Comparison of ENCODE assay signal across 8 cellular contexts in the genomic region with DNA sequence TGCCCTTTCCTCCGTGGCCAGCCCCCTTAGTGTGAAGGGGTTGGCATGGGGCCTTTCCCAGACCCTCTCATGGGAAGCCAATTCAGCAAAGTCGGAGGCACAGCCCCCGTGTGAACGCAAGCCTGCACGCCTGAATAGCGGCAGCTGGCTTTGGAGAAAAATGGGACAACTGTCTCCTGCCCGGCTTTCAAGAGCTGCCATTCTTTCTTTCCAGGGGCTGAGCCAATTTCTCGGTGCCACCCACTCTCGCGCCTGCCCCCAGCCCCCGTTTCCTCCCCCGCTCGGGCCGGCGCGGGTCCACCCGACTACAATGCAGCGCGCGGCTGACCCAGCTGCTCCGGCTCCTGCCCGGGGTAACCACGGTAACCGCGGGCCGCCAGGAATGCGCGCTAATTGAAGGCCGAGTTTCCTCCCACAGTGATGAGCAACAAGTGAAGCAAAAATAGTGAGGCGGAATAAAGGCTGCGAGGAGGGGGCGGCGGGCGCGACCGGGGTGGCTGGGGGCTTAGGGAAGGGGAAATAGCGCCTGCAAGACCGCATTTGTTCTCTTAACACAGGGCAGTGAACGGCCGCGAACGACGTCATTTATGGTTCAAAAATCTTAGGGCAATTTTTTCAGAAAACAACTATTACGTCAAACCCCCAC. TPM values are rescaled to one million over a fixed set of nuclear protein-coding genes. Genes with fewer than 3 reads are reported as not detected.
A peak's percentile ranks its signal among the peaks of the same experiment; 100 is the strongest.
DNase-seq lines count a peak whose midpoint lies in the region; ATAC-seq, FAIRE-seq and TF ChIP-seq lines count a peak whose summit lies in the region.

No MANE protein-coding gene starts in this region.

- TF ChIP-seq CTCF in neural cell (IDR thresholded peaks at IDR 0.05; ENCODE audit: poor library complexity, severe bottlenecking): no peak

- no peaks in the 10 kb centered on the region for H3K9me2 ChIP-seq in neural cell (ENCODE audit: insufficient read depth, low read length)

- peak; percentile 5 for FAIRE-seq in RCC 7860 (lab: Jason Lieb, UNC)

- H3K36me3 ChIP-seq in neural cell (ENCODE audit: insufficient read depth, low read length): no peaks in the 10 kb centered on the region

- H3F3A ChIP-seq in neural cell (ENCODE audit: insufficient read depth, low read length, poor library complexity, severe bottlenecking): no peaks in the 10 kb centered on the region

- no peaks in the 10 kb centered on the region for H4K20me1 ChIP-seq in neural cell (ENCODE audit: insufficient read depth)

- peak overlapping the region; percentile 65 for H3K4me3 ChIP-seq in neural cell (ENCODE audit: low read length)

- H3K27ac ChIP-seq in neural cell (ENCODE audit: low read length): no peak overlapping the region

- TF ChIP-seq EP300 in neural cell (conservative IDR thresholded peaks at IDR 0.05; ENCODE audit: poor library complexity, severe bottlenecking): no peak

- H3K27me3 ChIP-seq in neural cell (ENCODE audit: insufficient read depth, low read depth, low read length): no peaks in the 10 kb centered on the region

- no peak for TF ChIP-seq RAD21 in neural cell (conservative IDR thresholded peaks at IDR 0.05)

- in situ Hi-C loops in ACHN (cut with HindIII; ENCODE audit: low pct_ligation_motif_present, low pct_unique_long_range_greater_than_20kb, low sequenced_read_pairs): no loop called here

- no peaks in the 10 kb centered on the region for H3K9me3 ChIP-seq in neural cell (ENCODE audit: low read length)

- peak overlapping the region; percentile 21 for H3K4me2 ChIP-seq in neural cell (ENCODE audit: low read length)

- peak overlapping the region; percentile 2 for H3K9ac ChIP-seq in neural cell (ENCODE audit: low read length)

- peak; percentile 53 for ATAC-seq in GM19025 (IDR thresholded peaks at IDR 0.05; ENCODE audit: low read depth, unreplicated experiment)

- H3K79me2 ChIP-seq in neural cell (replicated peaks; ENCODE audit: insufficient read depth, low read length): no peaks in the 10 kb centered on the region

- H2AFZ ChIP-seq in neural cell (ENCODE audit: low read depth, low read length): peak overlapping the region; percentile 34

- DNase-seq in ACHN: peak; percentile 73
- DNase-seq in RCC 7860 (ENCODE audit: low spot score): peak; percentile 77
- peak; percentile 44 for DNase-seq in foreskin melanocyte
- DNase-seq in cortex of kidney (lab: John Stamatoyannopoulos, UW): no peak
- no peak for DNase-seq in NCI-H1436 (lab: John Stamatoyannopoulos, UW)
- DNase-seq in activated gamma-delta T cell treated with Interleukin-2 at 50 U/mL for 16 hours: no peak

TF ChIP-seq in neural cell, 6 proteins besides CTCF, POLR2A, EP300 and RAD21:
- TF ChIP-seq MXI1 (conservative IDR thresholded peaks at IDR 0.05; ENCODE audit: poor library complexity, severe bottlenecking) (peak; percentile 17), TAF1 (IDR thresholded peaks at IDR 0.05; ENCODE audit: low read depth) (no peak)

RNA-seq across cellular contexts. Expression of a gene that starts 27.8 kb away (rescaled TPM):
- polyA plus RNA-seq in neural cell: 1.3 and 6.8 TPM in 2 replicates
- polyA minus RNA-seq in neural cell: 8.2 and 8.5 TPM in 2 replicates

RNA-seq across cellular contexts. Expression of a gene that starts 41.6 kb away (rescaled TPM):
- polyA plus RNA-seq in neural cell: not detected in 2 replicates
- polyA minus RNA-seq in neural cell: not detected in 2 replicates

Comparison
In these comparisons a context has a peak if more than half of its experiments do, and no peak if none do; other contexts are left out.
1. DNase-seq: peak in ACHN (single experiment), RCC 7860 (single experiment) and foreskin melanocyte (single experiment); none in cortex of kidney (single experiment), NCI-H1436 (single experiment) and activated gamma-delta T cell treated with Interleukin-2 at 50 U/mL for 16 hours (single experiment).